17 cellular contexts compared by ENCODE assay signal in genomic region chr20:44200371-44200770, GRCh38. TPM values are rescaled to one million over a fixed set of nuclear protein-coding genes. Genes with fewer than 3 reads are reported as not detected.
DNase-seq lines count a peak whose midpoint lies in the region; ATAC-seq and TF ChIP-seq lines count a peak whose summit lies in the region.
"Had no signal": no experiment of that assay in that cellular context is flagged by ENCODE, and none has a peak within 500 bp of the region (broad histone marks: within the 10 kb centered on the region; RNA-seq: fewer than 3 reads in every experiment).

No MANE protein-coding gene starts in this region.

- no peak overlapping the region for H3K4me3 Mint-ChIP-seq in activated CD4-positive, alpha-beta T cell treated with anti-CD3 and anti-CD28 coated beads for 36 hours
- H3K4me3 Mint-ChIP-seq in activated CD4-positive, alpha-beta T cell treated with anti-CD3 and anti-CD28 coated beads, Interleukin-2, amount 10 ng/mL, durations not matched to agents 24 days and 14 days: no peak overlapping the region
- H3K4me3 Mint-ChIP-seq in activated CD8-positive, alpha-beta T cell treated with anti-CD3 and anti-CD28 coated beads, Interleukin-2, amount 10 ng/mL, durations not matched to agents 7 days and 5 days: no peak overlapping the region
- H3K4me3 Mint-ChIP-seq in CD14-positive monocyte: no peak overlapping the region

- H3K27ac Mint-ChIP-seq in activated CD4-positive, alpha-beta T cell treated with anti-CD3 and anti-CD28 coated beads for 36 hours: peak overlapping the region; percentile 7
- no peak overlapping the region for H3K27ac Mint-ChIP-seq in activated CD4-positive, alpha-beta T cell treated with anti-CD3 and anti-CD28 coated beads, Interleukin-2, amount 10 ng/mL, durations not matched to agents 24 days and 14 days
- H3K27ac Mint-ChIP-seq in activated CD8-positive, alpha-beta T cell treated with anti-CD3 and anti-CD28 coated beads, Interleukin-2, amount 10 ng/mL, durations not matched to agents 7 days and 5 days: peak overlapping the region; percentile 36
- H3K27ac Mint-ChIP-seq in CD14-positive monocyte: peak overlapping the region in 1 of 7 donors; percentile 60

- no peak overlapping the region for H3K27ac ChIP-seq in osteoblast (ENCODE audit: low read depth, low read length)
- H3K27ac ChIP-seq: BLaER1 treated with 17β-estradiol and CSF1 and Interleukin-3, amounts not matched to agents 10 nM and 100 nM; PC-9 had no signal

- peaks cover 57% of the 10 kb centered on the region for H3K36me3 Mint-ChIP-seq in activated CD4-positive, alpha-beta T cell treated with anti-CD3 and anti-CD28 coated beads for 36 hours (ENCODE audit: low read depth)
- peaks cover 65% of the 10 kb centered on the region for H3K36me3 Mint-ChIP-seq in activated CD4-positive, alpha-beta T cell treated with anti-CD3 and anti-CD28 coated beads, Interleukin-2, amount 10 ng/mL, durations not matched to agents 24 days and 14 days (ENCODE audit: low read depth)
- H3K36me3 Mint-ChIP-seq in activated CD8-positive, alpha-beta T cell treated with anti-CD3 and anti-CD28 coated beads, Interleukin-2, amount 10 ng/mL, durations not matched to agents 7 days and 5 days (ENCODE audit: low read depth): peaks cover 71% of the 10 kb centered on the region
- peaks cover 76 to 90% of the 10 kb centered on the region in 2 donors for H3K36me3 Mint-ChIP-seq in CD14-positive monocyte

- POLR2A ChIA-PET in activated CD4-positive, alpha-beta T cell treated with anti-CD3 and anti-CD28 coated beads for 36 hours (lab: Charles Lee): no interaction called here
- POLR2A ChIA-PET in activated CD8-positive, alpha-beta T cell treated with anti-CD3 and anti-CD28 coated beads, Interleukin-2, amount 10 ng/mL, durations not matched to agents 7 days and 5 days (lab: Charles Lee): no interaction called here

- H4K20me1 ChIP-seq in osteoblast (ENCODE audit: insufficient read depth, low read length): peaks cover 17% of the 10 kb centered on the region

- no peaks in the 10 kb centered on the region for H3K27me3 ChIP-seq in osteoblast (ENCODE audit: insufficient read depth, low read length)
- H3K27me3 ChIP-seq: BLaER1 treated with 17β-estradiol and CSF1 and Interleukin-3, amounts not matched to agents 10 nM and 100 nM had no signal

- DNase-seq in activated CD4-positive, alpha-beta T cell treated with anti-CD3 and anti-CD28 coated beads for 36 hours: no peak
- DNase-seq in activated CD4-positive, alpha-beta T cell treated with anti-CD3 and anti-CD28 coated beads, Interleukin-2, amount 10 ng/mL, durations not matched to agents 24 days and 14 days: no peak
- DNase-seq in EH (ENCODE audit: low read depth) (peak; percentile 46), osteoblast (ENCODE audit: insufficient read length, low spot score, missing footprints) (no peak), SHP77 (lab: John Stamatoyannopoulos, UW) (no peak), SW 1271 (lab: John Stamatoyannopoulos, UW) (no peak), CD14-positive monocyte (ENCODE audit: low spot score) (no peak)
- no peak for DNase-seq in activated CD8-positive, alpha-beta T cell treated with anti-CD3 and anti-CD28 coated beads, Interleukin-2, amount 10 ng/mL, durations not matched to agents 7 days and 5 days
- DNase-seq: 8988T, DMS 273 treated with DMSO at 0.1 percent for 48 hours, Karpas-422, NCI-H187 treated with DMSO at 0.1 percent for 48 hours, NCI-H446 treated with DMSO at 0.1 percent for 48 hours, NCI-H748 treated with DMSO at 0.1 percent for 48 hours, PC-9 had no signal

- TF ChIP-seq CTCF in osteoblast (IDR thresholded peaks at IDR 0.05; ENCODE audit: extremely low read depth, low read depth, low read length) (no peak), CD14-positive monocyte (IDR thresholded peaks at IDR 0.05) (no peak)

- H3K9me3 ChIP-seq in osteoblast (ENCODE audit: low read depth, low read length): no peaks in the 10 kb centered on the region
- H3K9me3 ChIP-seq: BLaER1 treated with 17β-estradiol and CSF1 and Interleukin-3, amounts not matched to agents 10 nM and 100 nM had no signal

- peaks cover 39% of the 10 kb centered on the region for H3K4me1 ChIP-seq in osteoblast (ENCODE audit: insufficient read depth, low read length)

- peaks cover 31% of the 10 kb centered on the region for H3K4me1 Mint-ChIP-seq in activated CD4-positive, alpha-beta T cell treated with anti-CD3 and anti-CD28 coated beads for 36 hours
- peaks cover 18% of the 10 kb centered on the region for H3K4me1 Mint-ChIP-seq in activated CD4-positive, alpha-beta T cell treated with anti-CD3 and anti-CD28 coated beads, Interleukin-2, amount 10 ng/mL, durations not matched to agents 24 days and 14 days
- peaks cover 44% of the 10 kb centered on the region for H3K4me1 Mint-ChIP-seq in activated CD8-positive, alpha-beta T cell treated with anti-CD3 and anti-CD28 coated beads, Interleukin-2, amount 10 ng/mL, durations not matched to agents 7 days and 5 days (ENCODE audit: low read depth)
- peaks cover 3% of the 10 kb centered on the region for H3K4me1 Mint-ChIP-seq in CD14-positive monocyte

- intact Hi-C loops in activated CD4-positive, alpha-beta T cell treated with anti-CD3 and anti-CD28 coated beads for 36 hours (cut with DNase I, micrococcal nuclease): loop anchor here in 1 of 2 experiments (10.0 kb wide), 1 partner anchor 246 kb away; no protein-coding TSS in a partner anchor
- intact Hi-C loops in activated CD4-positive, alpha-beta T cell treated with anti-CD3 and anti-CD28 coated beads, Interleukin-2, amount 10 ng/mL, durations not matched to agents 24 days and 14 days (cut with micrococcal nuclease): no loop called here
- intact Hi-C loops in CD14-positive monocyte (cut with micrococcal nuclease): loop anchor here in 1 of 2 donors (10.0 kb wide), 1 partner anchor 684 kb away; the partner anchor contains the start of gene YWHAB

- no peak for ATAC-seq in activated CD4-positive, alpha-beta T cell treated with anti-CD3 and anti-CD28 coated beads for 36 hours
- ATAC-seq in activated CD8-positive, alpha-beta T cell treated with anti-CD3 and anti-CD28 coated beads, Interleukin-2, amount 10 ng/mL, durations not matched to agents 7 days and 5 days: no peak
- ATAC-seq: HepG2 had no signal

- H3K9me3 Mint-ChIP-seq in activated CD4-positive, alpha-beta T cell treated with anti-CD3 and anti-CD28 coated beads for 36 hours (ENCODE audit: low read depth): no peaks in the 10 kb centered on the region
- H3K9me3 Mint-ChIP-seq in activated CD4-positive, alpha-beta T cell treated with anti-CD3 and anti-CD28 coated beads, Interleukin-2, amount 10 ng/mL, durations not matched to agents 24 days and 14 days: no peaks in the 10 kb centered on the region
- no peaks in the 10 kb centered on the region for H3K9me3 Mint-ChIP-seq in activated CD8-positive, alpha-beta T cell treated with anti-CD3 and anti-CD28 coated beads, Interleukin-2, amount 10 ng/mL, durations not matched to agents 7 days and 5 days (ENCODE audit: insufficient read depth)
- H3K9me3 Mint-ChIP-seq in CD14-positive monocyte: no peaks in the 10 kb centered on the region

- H3K4me2 ChIP-seq in osteoblast (ENCODE audit: insufficient read depth, low read length): peak overlapping the region; percentile 20
- H3K4me2 ChIP-seq: BLaER1 treated with 17β-estradiol and CSF1 and Interleukin-3, amounts not matched to agents 10 nM and 100 nM; PC-9 had no signal

- CTCF ChIA-PET in activated CD4-positive, alpha-beta T cell treated with anti-CD3 and anti-CD28 coated beads for 36 hours (lab: Charles Lee): interaction anchor here (0.5 to 3.3 kb wide), 4 partner anchors 9 to 92 kb away, joined by 3 to 10 read pairs (median 4); no protein-coding TSS in a partner anchor
- CTCF ChIA-PET in activated CD8-positive, alpha-beta T cell treated with anti-CD3 and anti-CD28 coated beads, Interleukin-2, amount 10 ng/mL, durations not matched to agents 7 days and 5 days (lab: Charles Lee): interaction anchor here (2.9 kb wide), 1 partner anchor 11 kb away, joined by 11 read pairs; no protein-coding TSS in a partner anchor

- H3K4me3 ChIP-seq in osteoblast (ENCODE audit: insufficient read depth, low read length): no peak overlapping the region
- H3K4me3 ChIP-seq: BLaER1 treated with 17β-estradiol and CSF1 and Interleukin-3, amounts not matched to agents 10 nM and 100 nM; PC-9 had no signal

- no peaks in the 10 kb centered on the region for H3K27me3 Mint-ChIP-seq in activated CD4-positive, alpha-beta T cell treated with anti-CD3 and anti-CD28 coated beads for 36 hours
- H3K27me3 Mint-ChIP-seq in activated CD4-positive, alpha-beta T cell treated with anti-CD3 and anti-CD28 coated beads, Interleukin-2, amount 10 ng/mL, durations not matched to agents 24 days and 14 days: no peaks in the 10 kb centered on the region
- H3K27me3 Mint-ChIP-seq in activated CD8-positive, alpha-beta T cell treated with anti-CD3 and anti-CD28 coated beads, Interleukin-2, amount 10 ng/mL, durations not matched to agents 7 days and 5 days (ENCODE audit: low read depth): no peaks in the 10 kb centered on the region
- H3K27me3 Mint-ChIP-seq in CD14-positive monocyte (ENCODE audit: low read depth in 3 of 3): no peaks in the 10 kb centered on the region

- H3K79me2 ChIP-seq in osteoblast (ENCODE audit: insufficient read depth, low read length): peaks cover 45% of the 10 kb centered on the region

- no peak overlapping the region for H2AFZ ChIP-seq in osteoblast (ENCODE audit: low read length)
- H2AFZ ChIP-seq: PC-9 had no signal

- peaks cover 62% of the 10 kb centered on the region for H3K36me3 ChIP-seq in osteoblast (ENCODE audit: insufficient read depth, low read length)

RNA-seq across cellular contexts. Expression of gene OSER1, which starts 10.2 kb away (rescaled TPM):
- 10 to 100 TPM; 19.9 to 22.5 TPM for total RNA-seq in activated CD4-positive, alpha-beta T cell treated with anti-CD3 and anti-CD28 coated beads for 36 hours
- total RNA-seq in activated CD4-positive, alpha-beta T cell treated with anti-CD3 and anti-CD28 coated beads, Interleukin-2, amount 10 ng/mL, durations not matched to agents 24 days and 14 days: 22.7 and 23.6 TPM in 2 replicates
- 10 to 100 TPM; 19.1 to 19.9 TPM for total RNA-seq in activated CD8-positive, alpha-beta T cell treated with anti-CD3 and anti-CD28 coated beads, Interleukin-2, amount 10 ng/mL, durations not matched to agents 7 days and 5 days
- 46.7 and 47.4 TPM in 2 replicates for total RNA-seq in osteoblast
- polyA plus RNA-seq in CD14-positive monocyte: 10 to 100 TPM; 42.3 to 45.1 TPM

RNA-seq across cellular contexts. Expression of gene JPH2, which starts 13.4 kb away (rescaled TPM):
- total RNA-seq in activated CD4-positive, alpha-beta T cell treated with anti-CD3 and anti-CD28 coated beads for 36 hours: under 1 TPM; 0.07 TPM
- 0.05 TPM in 1 of 2 replicates, not detected in the other for total RNA-seq in activated CD4-positive, alpha-beta T cell treated with anti-CD3 and anti-CD28 coated beads, Interleukin-2, amount 10 ng/mL, durations not matched to agents 24 days and 14 days
- total RNA-seq in activated CD8-positive, alpha-beta T cell treated with anti-CD3 and anti-CD28 coated beads, Interleukin-2, amount 10 ng/mL, durations not matched to agents 7 days and 5 days: under 1 TPM in 1 of 2 experiments, not detected in 1; 0.10 TPM
- total RNA-seq in osteoblast: 1.2 and 2.2 TPM in 2 replicates
- not detected for polyA plus RNA-seq in CD14-positive monocyte
- total RNA-seq: HepG2 had no signal

RNA-seq across cellular contexts. Expression of gene GDAP1L1, which starts 46.7 kb away (rescaled TPM):
- total RNA-seq in activated CD4-positive, alpha-beta T cell treated with anti-CD3 and anti-CD28 coated beads for 36 hours: under 1 TPM; 0.74 to 0.89 TPM
- total RNA-seq in activated CD4-positive, alpha-beta T cell treated with anti-CD3 and anti-CD28 coated beads, Interleukin-2, amount 10 ng/mL, durations not matched to agents 24 days and 14 days: not detected in 2 replicates
- total RNA-seq in activated CD8-positive, alpha-beta T cell treated with anti-CD3 and anti-CD28 coated beads, Interleukin-2, amount 10 ng/mL, durations not matched to agents 7 days and 5 days: not detected
- 0.72 TPM in 1 of 2 replicates, not detected in the other for total RNA-seq in osteoblast
- not detected for polyA plus RNA-seq in CD14-positive monocyte
- total RNA-seq: HepG2, PC-9 had no signal
